Comparison of ENCODE assay signal across 8 cellular contexts in genomic region chr16:50769-51591, GRCh38. TPM values are rescaled to one million over a fixed set of nuclear protein-coding genes. Genes with fewer than 3 reads are reported as not detected.
DNase-seq lines count a peak whose midpoint lies in the region; ATAC-seq and TF ChIP-seq lines count a peak whose summit lies in the region.
"Had no signal": no experiment of that assay in that cellular context is flagged by ENCODE, and none has a peak within 500 bp of the region (broad histone marks: within the 10 kb centered on the region; RNA-seq: fewer than 3 reads in every experiment).

No MANE protein-coding gene starts in this region.

- no peak for ATAC-seq in sciatic nerve

- H3K27ac ChIP-seq in CD8-positive, alpha-beta memory T cell (ENCODE audit: low read depth, low read length) = no peak overlapping the region
- H3K27ac ChIP-seq in KMS-11 (no peak overlapping the region), endodermal cell (ENCODE audit: low read depth, low read length) (no peak overlapping the region)

- H3K9me3 Mint-ChIP-seq in CD8-positive, alpha-beta memory T cell = no peaks in the 10 kb centered on the region
- peaks cover 2% of the 10 kb centered on the region for H3K9me3 Mint-ChIP-seq in endodermal cell

- intact Hi-C loops in sciatic nerve (cut with DNase I) = no loop called here

- peak overlapping the region; percentile 62; the same call in 1 of the 2 replicates for H3K4me2 ChIP-seq in KMS-11

- CTCF ChIA-PET in CD8-positive, alpha-beta memory T cell (lab: Charles Lee) = no interaction called here

- no peak for DNase-seq in CD8-positive, alpha-beta memory T cell
- no peak for DNase-seq in endodermal cell
- DNase-seq in NAMALWA (ENCODE audit: low spot score) = no peak
- DNase-seq in SHP77 (lab: John Stamatoyannopoulos, UW) = no peak
- no peak for DNase-seq in sciatic nerve (ENCODE audit: low spot score)
- DNase-seq: mesendoderm, NCI-H774 had no signal

- no peaks in the 10 kb centered on the region for H3K9me3 ChIP-seq in CD8-positive, alpha-beta memory T cell (ENCODE audit: low read length)
- H3K9me3 ChIP-seq in endodermal cell (ENCODE audit: control insufficient read depth, low read length) = no peaks in the 10 kb centered on the region

- H3K9ac ChIP-seq in KMS-11 (no peak overlapping the region), endodermal cell (ENCODE audit: extremely low read depth, low read length, poor library complexity, severe bottlenecking) (no peak overlapping the region)

- peaks cover 46% of the 10 kb centered on the region for H3K79me2 ChIP-seq in KMS-11 (ENCODE audit: insufficient read depth, low read depth)

- peak overlapping the region in 3 of 8 donors; percentile 50 to 66 (median 51) for H3K27ac Mint-ChIP-seq in CD8-positive, alpha-beta memory T cell
- H3K27ac Mint-ChIP-seq in endodermal cell = no peak overlapping the region

- no peaks in the 10 kb centered on the region for H3K27me3 Mint-ChIP-seq in CD8-positive, alpha-beta memory T cell
- no peaks in the 10 kb centered on the region for H3K27me3 Mint-ChIP-seq in endodermal cell (ENCODE audit: insufficient read depth)

- peaks cover 0 to 48% (median 8%) of the 10 kb centered on the region in 3 donors for H3K36me3 Mint-ChIP-seq in CD8-positive, alpha-beta memory T cell
- peaks cover 43% of the 10 kb centered on the region for H3K36me3 Mint-ChIP-seq in endodermal cell (ENCODE audit: low read depth)

- peaks cover 15% of the 10 kb centered on the region for H3K4me1 ChIP-seq in CD8-positive, alpha-beta memory T cell (ENCODE audit: insufficient read depth, low read length)
- H3K4me1 ChIP-seq in KMS-11 (ENCODE audit: low read depth, poor library complexity, severe bottlenecking) = peaks cover 16% of the 10 kb centered on the region
- no peaks in the 10 kb centered on the region for H3K4me1 ChIP-seq in endodermal cell (ENCODE audit: control insufficient read depth, insufficient read depth, low read length)

- WGBS in endodermal cell (ENCODE audit: insufficient coverage in 1 of 2, insufficient read length in 1 of 2), 2 experiments = 85 to 93% methylated on average over 8 to 15 of the region's 15 CpGs

- TF ChIP-seq CTCF in KMS-11 (conservative IDR thresholded peaks at IDR 0.05; ENCODE audit: low read depth, low read length) = no peak
- TF ChIP-seq CTCF in endodermal cell (conservative IDR thresholded peaks at IDR 0.05) = no peak

- peak overlapping the region; percentile 43 to 98 (median 62) for H3K4me3 Mint-ChIP-seq in CD8-positive, alpha-beta memory T cell
- H3K4me3 Mint-ChIP-seq in endodermal cell = peak overlapping the region; percentile 97

- H4K20me1 ChIP-seq in KMS-11 (ENCODE audit: insufficient read depth) = no peaks in the 10 kb centered on the region

- H3K27me3 ChIP-seq in CD8-positive, alpha-beta memory T cell (ENCODE audit: insufficient read depth, low read length, poor library complexity, severe bottlenecking) = no peaks in the 10 kb centered on the region
- H3K27me3 ChIP-seq in KMS-11 (ENCODE audit: insufficient read depth, low read depth) (no peaks in the 10 kb centered on the region), endodermal cell (ENCODE audit: control insufficient read depth, insufficient read depth, low read length, poor library complexity, severe bottlenecking) (no peaks in the 10 kb centered on the region)

- POLR2A ChIA-PET in CD8-positive, alpha-beta memory T cell (lab: Charles Lee) = no interaction called here

- no peak overlapping the region for H3K4me3 ChIP-seq in CD8-positive, alpha-beta memory T cell (ENCODE audit: low read length)
- H3K4me3 ChIP-seq in KMS-11 (IDR thresholded peaks at IDR 0.05; ENCODE audit: insufficient read depth, low read depth, low read length) = no peak overlapping the region
- no peak overlapping the region for H3K4me3 ChIP-seq in endodermal cell (ENCODE audit: low read length)

- H3K4me1 Mint-ChIP-seq in CD8-positive, alpha-beta memory T cell = peaks cover 33 to 45% (median 34%) of the 10 kb centered on the region in 3 donors
- H3K4me1 Mint-ChIP-seq in endodermal cell = peaks cover 13% of the 10 kb centered on the region

- no peak overlapping the region for H2AFZ ChIP-seq in KMS-11 (ENCODE audit: low read depth)

- peaks cover 10% of the 10 kb centered on the region for H3K36me3 ChIP-seq in CD8-positive, alpha-beta memory T cell (ENCODE audit: insufficient read depth, low read length)
- H3K36me3 ChIP-seq in KMS-11 (ENCODE audit: insufficient read depth) (peaks cover 10% of the 10 kb centered on the region; the same call in 1 of the 2 replicates), endodermal cell (ENCODE audit: control insufficient read depth, insufficient read depth, low read length) (peaks cover 34% of the 10 kb centered on the region)

RNA-seq across cellular contexts. Expression of gene POLR3K, which starts 2.4 kb away (rescaled TPM):
- 10 to 100 TPM; 63.6 to 63.9 TPM for total RNA-seq in CD8-positive, alpha-beta memory T cell
- 35.1 TPM for polyA plus RNA-seq in CD8-positive, alpha-beta memory T cell
- total RNA-seq in endodermal cell = 10 to 100 TPM; 31.1 to 35.8 TPM
- polyA plus RNA-seq in endodermal cell (2013, experiment 1 of 2) = 18.0 TPM
- 16.7 TPM for polyA plus RNA-seq in endodermal cell (2013, experiment 2 of 2)
- 7.1 TPM for total RNA-seq in sciatic nerve

RNA-seq across cellular contexts. Expression of gene SNRNP25, which starts 2.6 kb away (rescaled TPM):
- total RNA-seq in CD8-positive, alpha-beta memory T cell = 100 to 1,000 TPM; 108 to 110 TPM
- 16.3 TPM for polyA plus RNA-seq in CD8-positive, alpha-beta memory T cell
- total RNA-seq in endodermal cell (10 to 100 TPM; 54.2 to 66.4 TPM), sciatic nerve (8.7 TPM)
- 66.3 TPM for polyA plus RNA-seq in endodermal cell (2013, experiment 1 of 2)
- polyA plus RNA-seq in endodermal cell (2013, experiment 2 of 2) = 62.0 TPM

RNA-seq across cellular contexts. Expression of gene RHBDF1, which starts 21.5 kb away (rescaled TPM):
- total RNA-seq in CD8-positive, alpha-beta memory T cell = under 1 TPM; 0.53 to 0.59 TPM
- polyA plus RNA-seq in CD8-positive, alpha-beta memory T cell = not detected
- total RNA-seq in endodermal cell (10 to 100 TPM; 70.7 to 76.4 TPM), sciatic nerve (116 TPM)
- 44.3 TPM for polyA plus RNA-seq in endodermal cell (2013, experiment 1 of 2)
- polyA plus RNA-seq in endodermal cell (2013, experiment 2 of 2) = 38.2 TPM

RNA-seq across cellular contexts. Expression of gene MPG, which starts 27.0 kb away (rescaled TPM):
- total RNA-seq in CD8-positive, alpha-beta memory T cell = 10 to 100 TPM; 47.5 to 48.2 TPM
- polyA plus RNA-seq in CD8-positive, alpha-beta memory T cell = 58.1 TPM
- 10 to 100 TPM; 59.9 to 62.2 TPM for total RNA-seq in endodermal cell
- 46.4 TPM for polyA plus RNA-seq in endodermal cell (2013, experiment 1 of 2)
- 43.3 TPM for polyA plus RNA-seq in endodermal cell (2013, experiment 2 of 2)
- total RNA-seq in sciatic nerve = 35.0 TPM

Comparison
In these comparisons a context has a peak if more than half of its experiments do, and no peak if none do; other contexts are left out.
1. RNA of gene RHBDF1, which starts 21.5 kb away (total RNA-seq): 116 TPM in sciatic nerve (single experiment) and 70.7 to 76.4 TPM in endodermal cell; 0.53 to 0.59 TPM in CD8-positive, alpha-beta memory T cell; every median in the first group is over 10 times any median in the second.